In the genomic region with DNA sequence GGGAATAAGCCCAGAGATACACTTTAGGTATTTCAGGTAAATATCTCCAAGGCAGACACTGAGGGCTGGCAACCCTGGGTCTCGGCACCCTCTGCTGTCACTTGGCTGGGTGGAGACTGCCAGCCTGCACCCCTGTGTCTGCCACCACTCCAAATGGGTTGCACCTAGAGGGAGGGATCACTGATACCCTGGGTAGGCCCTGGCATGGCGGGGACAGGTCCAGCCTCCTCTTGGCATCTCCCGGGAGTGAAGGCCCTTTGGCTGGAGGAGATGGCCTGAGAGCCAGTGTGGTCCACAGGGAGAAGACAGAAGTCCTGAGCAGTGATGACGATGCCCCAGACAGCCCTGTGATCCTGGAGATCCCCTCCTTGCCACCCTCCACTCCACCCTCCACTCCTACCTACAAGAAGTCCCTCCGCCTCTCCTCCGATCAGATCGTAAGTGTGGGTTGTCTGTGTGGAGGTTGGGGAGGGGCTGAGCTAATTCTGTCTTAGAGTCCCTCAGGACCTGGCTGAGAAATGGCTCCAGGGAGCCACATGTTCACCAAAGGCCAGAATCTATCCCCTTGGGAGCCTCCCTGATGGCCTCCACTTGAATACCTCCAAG, we compare ENCODE assay signal across 24 cellular contexts. TPM values are rescaled to one million over a fixed set of nuclear protein-coding genes. Genes with fewer than 3 reads are reported as not detected.
"Had no signal": no experiment of that assay in that cellular context is flagged by ENCODE, and none has a peak within 500 bp of the region (broad histone marks: within the 10 kb centered on the region; RNA-seq: fewer than 3 reads in every experiment).

No MANE protein-coding gene starts in this region.

- H3K36me3 ChIP-seq: neutrophil, prostate gland, uterus had no signal

- DNase-seq: dermis blood vessel endothelial cell; effector memory CD4-positive, alpha-beta T cell; foreskin keratinocyte; natural killer cell; spleen; stimulated activated CD4-positive, alpha-beta T cell treated with anti-CD3 and anti-CD28 coated beads, Interleukin-4, amount 100 ng/mL, for 4 hours; stimulated activated naive B cell treated with anti-CD40 and anti-IgM and Interleukin-4, amounts not matched to agents 10 μg/mL and 1 μg/mL and 100 μg/mL, for 72 hours; upper lobe of left lung; uterus had no signal

- H3K79me2 ChIP-seq: hepatocyte, parathyroid adenoma had no signal

- ATAC-seq: foreskin keratinocyte; gastroesophageal sphincter; heart left ventricle; natural killer cell; right cardiac atrium; stimulated activated naive B cell treated with anti-CD40 and anti-IgM and Interleukin-4, amounts not matched to agents 10 μg/mL and 1 μg/mL and 100 μg/mL, for 72 hours had no signal

- H3K4me1 ChIP-seq: foreskin keratinocyte, gastroesophageal sphincter, parathyroid adenoma, prostate gland, spleen, upper lobe of left lung, uterus had no signal

- H3K9me3 ChIP-seq: esophagus muscularis mucosa, gastroesophageal sphincter, heart left ventricle, neutrophil, prostate gland, spleen, thoracic aorta, tibial nerve, upper lobe of left lung, uterus had no signal

- H3K4me2 ChIP-seq: hepatocyte had no signal

- H3K4me3 ChIP-seq: coronary artery, esophagus muscularis mucosa, gastroesophageal sphincter, heart left ventricle, hepatocyte, lung, prostate gland, skin epidermis, spleen, thoracic aorta, tibial nerve, upper lobe of left lung, uterus had no signal

- FAIRE-seq: endothelial cell of umbilical vein had no signal

- H3K27me3 ChIP-seq: esophagus muscularis mucosa, foreskin keratinocyte, gastroesophageal sphincter, heart left ventricle, hepatocyte, spleen, tibial nerve, upper lobe of left lung, uterus had no signal

- H2AFZ ChIP-seq: hepatocyte, parathyroid adenoma had no signal

- H3K9ac ChIP-seq: parathyroid adenoma had no signal

- H3K27ac ChIP-seq: coronary artery, esophagus muscularis mucosa, foreskin keratinocyte, gastroesophageal sphincter, heart left ventricle, hepatocyte, neutrophil, parathyroid adenoma, prostate gland, skin epidermis, spleen, thoracic aorta, tibial nerve, upper lobe of left lung, uterus had no signal

RNA-seq across cellular contexts. Expression of a gene that starts 10.9 kb away (rescaled TPM):
- total RNA-seq: endothelial cell of umbilical vein, natural killer cell, spleen had no signal

RNA-seq across cellular contexts. Expression of a gene that starts 15.1 kb away (rescaled TPM):
- polyA plus RNA-seq: neural cell had no signal
